Comparison of ENCODE assay signal across 8 cellular contexts in the genomic region with DNA sequence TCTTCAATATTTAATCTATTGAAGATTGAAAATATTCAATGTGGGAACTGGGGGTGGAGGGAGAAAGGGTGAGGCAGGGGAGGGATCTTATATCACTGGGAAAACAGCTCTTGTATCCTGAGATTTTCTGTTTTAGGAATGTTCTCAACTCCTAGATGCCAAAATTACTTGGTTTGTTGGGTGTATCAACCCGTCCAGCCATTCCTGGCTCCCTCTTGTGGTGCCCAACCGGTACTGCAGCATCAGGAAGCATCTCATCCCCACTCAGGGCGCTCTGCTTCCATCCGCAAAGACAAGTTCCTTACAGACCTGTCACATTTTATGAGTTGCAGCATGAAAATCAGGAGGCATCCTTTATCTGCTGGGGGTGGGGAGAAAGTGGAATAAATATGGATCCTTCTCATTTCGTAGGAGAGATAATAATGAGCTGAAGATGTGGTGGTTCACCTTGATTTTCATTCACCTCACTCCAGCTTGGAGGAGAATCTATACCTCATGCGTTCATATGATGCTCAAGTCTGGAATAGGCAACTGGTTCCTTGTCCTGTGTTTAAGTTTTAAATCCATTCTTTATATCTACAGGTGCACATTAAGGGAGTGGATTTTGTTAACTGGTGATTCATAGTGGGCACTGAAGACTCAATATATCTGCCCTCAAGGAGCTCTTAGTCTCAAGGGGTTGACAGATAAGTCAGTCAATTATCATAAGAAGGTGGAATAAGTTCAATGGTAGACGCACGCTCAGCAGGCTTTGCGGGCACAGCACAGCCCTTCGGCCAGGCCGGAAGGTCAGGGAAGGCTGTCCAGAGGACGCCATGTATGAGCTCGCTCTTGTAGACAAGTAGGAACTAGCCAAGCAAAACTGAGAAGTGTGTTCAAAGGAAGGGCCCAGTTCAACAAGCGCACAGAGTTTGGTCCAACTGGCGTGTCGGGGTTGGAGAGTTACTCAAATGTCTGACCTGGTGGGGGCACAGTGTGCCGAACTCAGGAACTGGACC.
A peak's percentile ranks its signal among the peaks of the same experiment; 100 is the strongest.
DNase-seq lines count a peak whose midpoint lies in the region; ATAC-seq lines count a peak whose summit lies in the region.

No MANE protein-coding gene starts in this region.

- H3K36me3 Mint-ChIP-seq in naive thymus-derived CD4-positive, alpha-beta T cell, result peaks cover 10 to 63% (median 27%) of the 10 kb centered on the region in 5 donors
- peaks cover 2 to 7% of the 10 kb centered on the region in 2 donors for H3K36me3 Mint-ChIP-seq in stimulated activated naive B cell treated with anti-CD40 and anti-IgM and Interleukin-4, amounts not matched to agents 10 μg/mL and 1 μg/mL and 100 μg/mL, for 72 hours

- H3K4me3 Mint-ChIP-seq in naive thymus-derived CD4-positive, alpha-beta T cell, result peak overlapping the region in 1 of 10 donors; percentile 10
- H3K4me3 Mint-ChIP-seq in stimulated activated naive B cell treated with anti-CD40 and anti-IgM and Interleukin-4, amounts not matched to agents 10 μg/mL and 1 μg/mL and 100 μg/mL, for 72 hours, result no peak overlapping the region

- intact Hi-C loops in naive thymus-derived CD4-positive, alpha-beta T cell (cut with micrococcal nuclease), result loop anchor here (1.0 to 5.0 kb wide), 5 partner anchors 11 to 218 kb away; a partner anchor contains a TSS

- no peaks in the 10 kb centered on the region for H3K27me3 ChIP-seq in naive thymus-derived CD4-positive, alpha-beta T cell (ENCODE audit: control insufficient read depth in 2 of 2, insufficient read depth in 2 of 2, low read length in 2 of 2)

- CTCF ChIA-PET in naive thymus-derived CD4-positive, alpha-beta T cell (lab: Charles Lee), result interaction anchor here (0.6 to 3.1 kb wide), 25 partner anchors 10 to 1465 kb away, joined by 3 to 47 read pairs (median 4); a partner anchor contains a TSS

- H3K4me3 ChIP-seq in naive thymus-derived CD4-positive, alpha-beta T cell (ENCODE audit: low read length), result no peak overlapping the region

- H3K27ac Mint-ChIP-seq in naive thymus-derived CD4-positive, alpha-beta T cell, result peak overlapping the region in 8 of 9 donors; percentile 30 to 77 (median 58)
- H3K27ac Mint-ChIP-seq in stimulated activated naive B cell treated with anti-CD40 and anti-IgM and Interleukin-4, amounts not matched to agents 10 μg/mL and 1 μg/mL and 100 μg/mL, for 72 hours, result peak overlapping the region; percentile 26

- H3K36me3 ChIP-seq in naive thymus-derived CD4-positive, alpha-beta T cell (ENCODE audit: control insufficient read depth in 2 of 3, insufficient read depth in 3 of 3, low read length in 3 of 3), result peaks cover 5 to 41% (median 10%) of the 10 kb centered on the region in 3 experiments

- H3K27ac ChIP-seq in naive thymus-derived CD4-positive, alpha-beta T cell (ENCODE audit: low read depth, low read length), result no peak overlapping the region

- H3K4me1 Mint-ChIP-seq in naive thymus-derived CD4-positive, alpha-beta T cell, result peaks cover 5 to 54% (median 35%) of the 10 kb centered on the region in 7 donors
- peaks cover 8 to 9% of the 10 kb centered on the region in 2 donors for H3K4me1 Mint-ChIP-seq in stimulated activated naive B cell treated with anti-CD40 and anti-IgM and Interleukin-4, amounts not matched to agents 10 μg/mL and 1 μg/mL and 100 μg/mL, for 72 hours

- peaks cover 0 to 4% of the 10 kb centered on the region in 2 donors for H3K4me1 ChIP-seq in naive thymus-derived CD4-positive, alpha-beta T cell (ENCODE audit: control insufficient read depth in 2 of 2, insufficient read depth in 2 of 2, low read length in 2 of 2)

- DNase-seq in NCI-H2029 treated with DMSO at 0.1 percent for 48 hours (lab: John Stamatoyannopoulos, UW) (peak; percentile 32), NCI-H2029 (lab: John Stamatoyannopoulos, UW) (no peak), NCI-H69 (lab: John Stamatoyannopoulos, UW) (peak; percentile 38)
- DNase-seq in activated CD8-positive, alpha-beta memory T cell treated with anti-CD3 and anti-CD28 coated beads, Interleukin-2, amount 50 U/mL, for 48 hours, result peak; percentile 76
- DNase-seq in naive thymus-derived CD4-positive, alpha-beta T cell, result peak; percentile 29 to 67 (median 59)
- DNase-seq in stimulated activated naive B cell treated with anti-CD40 and anti-IgM and Interleukin-4, amounts not matched to agents 10 μg/mL and 1 μg/mL and 100 μg/mL, for 72 hours, result peak; percentile 25

- ATAC-seq in HG02642 (IDR thresholded peaks at IDR 0.05; ENCODE audit: poor library complexity, unreplicated experiment), result peak; percentile 68
- peak; percentile 80 for ATAC-seq in esophagus mucosa
- peak; percentile 91 for ATAC-seq in naive thymus-derived CD4-positive, alpha-beta T cell
- ATAC-seq in stimulated activated naive B cell treated with anti-CD40 and anti-IgM and Interleukin-4, amounts not matched to agents 10 μg/mL and 1 μg/mL and 100 μg/mL, for 72 hours (replicated peaks), result peak; percentile 72 to 75

- no peaks in the 10 kb centered on the region for H3K9me3 Mint-ChIP-seq in naive thymus-derived CD4-positive, alpha-beta T cell
- peaks cover 4% of the 10 kb centered on the region in 2 donors for H3K9me3 Mint-ChIP-seq in stimulated activated naive B cell treated with anti-CD40 and anti-IgM and Interleukin-4, amounts not matched to agents 10 μg/mL and 1 μg/mL and 100 μg/mL, for 72 hours

- no peaks in the 10 kb centered on the region for H3K27me3 Mint-ChIP-seq in naive thymus-derived CD4-positive, alpha-beta T cell
- H3K27me3 Mint-ChIP-seq in stimulated activated naive B cell treated with anti-CD40 and anti-IgM and Interleukin-4, amounts not matched to agents 10 μg/mL and 1 μg/mL and 100 μg/mL, for 72 hours, result peaks cover 40 to 50% of the 10 kb centered on the region in 2 donors

- H3K9me3 ChIP-seq in naive thymus-derived CD4-positive, alpha-beta T cell (ENCODE audit: control insufficient read depth in 2 of 3, low read length in 3 of 3), result no peaks in the 10 kb centered on the region

- POLR2A ChIA-PET in naive thymus-derived CD4-positive, alpha-beta T cell (lab: Charles Lee), result interaction anchor here (1.6 to 3.1 kb wide), 2 partner anchors 14 to 135 kb away, joined by 4 to 15 read pairs; no protein-coding TSS in a partner anchor
